ENCODE assay signal across 26 cellular contexts in the genomic region with DNA sequence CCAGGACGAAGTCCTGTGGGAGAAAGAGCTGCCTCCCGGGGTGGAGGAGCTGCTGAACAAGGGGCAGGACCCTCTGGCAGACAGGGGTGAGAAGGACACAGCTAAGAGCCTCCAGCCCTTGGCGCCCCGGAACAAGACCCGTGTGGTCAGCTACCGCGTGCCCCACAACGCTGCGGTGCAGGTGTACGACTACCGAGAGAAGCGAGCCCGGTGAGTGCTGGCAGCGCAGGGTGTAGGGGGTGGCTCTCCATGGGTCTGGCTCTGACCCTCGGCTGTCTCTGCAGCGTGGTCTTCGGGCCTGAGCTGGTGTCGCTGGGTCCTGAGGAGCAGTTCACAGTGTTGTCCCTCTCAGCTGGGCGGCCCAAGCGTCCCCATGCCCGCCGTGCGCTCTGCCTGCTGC. TPM values are rescaled to one million over a fixed set of nuclear protein-coding genes. Genes with fewer than 3 reads are reported as not detected.
DNase-seq lines count a peak whose midpoint lies in the region; ATAC-seq, FAIRE-seq and TF ChIP-seq lines count a peak whose summit lies in the region.
"Had no signal": no experiment of that assay in that cellular context is flagged by ENCODE, and none has a peak within 500 bp of the region (broad histone marks: within the 10 kb centered on the region; RNA-seq: fewer than 3 reads in every experiment).

No MANE protein-coding gene starts in this region.

- peak overlapping the region; percentile 69 for H3K27ac Mint-ChIP-seq in stimulated activated naive B cell treated with anti-CD40 and anti-IgM and Interleukin-4, amounts not matched to agents 10 μg/mL and 1 μg/mL and 100 μg/mL, for 72 hours
- no peak overlapping the region for H3K27ac Mint-ChIP-seq in natural killer cell
- H3K27ac Mint-ChIP-seq: CD14-positive monocyte; CD4-positive, alpha-beta T cell; HFFc6 had no signal

- no peak overlapping the region for H2BK120ac ChIP-seq in neuronal stem cell (ENCODE audit: low read depth, low read length)

- H2AFZ ChIP-seq in GM12878 (ENCODE audit: control insufficient read depth, low read depth, low read length) (no peak overlapping the region), neuronal stem cell (ENCODE audit: low read length) (no peak overlapping the region)

- POLR2A ChIA-PET in GM12878 (lab: Charles Lee) = no interaction called here

- TF ChIP-seq POLR2A in GM12878 (IDR thresholded peaks at IDR 0.05; ENCODE audit: low read depth, low read length) = 0 out of 2 replicates have a peak, but pooled peaks have one; percentile 35
- no peak for TF ChIP-seq POLR2A in stomach (IDR thresholded peaks at IDR 0.05)

- no peak for ATAC-seq in GM12878
- ATAC-seq in esophagus mucosa = peak; percentile 26
- ATAC-seq in stimulated activated naive B cell treated with anti-CD40 and anti-IgM and Interleukin-4, amounts not matched to agents 10 μg/mL and 1 μg/mL and 100 μg/mL, for 72 hours (replicated peaks) = no peak
- ATAC-seq in natural killer cell = no peak
- ATAC-seq: A549 had no signal

- no peak overlapping the region for H3K4me3 Mint-ChIP-seq in stimulated activated naive B cell treated with anti-CD40 and anti-IgM and Interleukin-4, amounts not matched to agents 10 μg/mL and 1 μg/mL and 100 μg/mL, for 72 hours
- H3K4me3 Mint-ChIP-seq in natural killer cell = no peak overlapping the region
- H3K4me3 Mint-ChIP-seq: CD14-positive monocyte; CD4-positive, alpha-beta T cell; CD8-positive, alpha-beta memory T cell; HFFc6 had no signal

- WGBS in GM12878 (ENCODE audit: insufficient coverage, insufficient replicate concordance, low lambda C conversion rate, missing lambda C conversion rate) = 90% methylated on average over 23 of the region's 23 CpGs
- WGBS in neuronal stem cell (ENCODE audit: extremely low coverage in 2 of 2, insufficient read length in 2 of 2, insufficient replicate concordance in 1 of 2), 2 donors = no CpG with 5 or more reads among the region's 23 CpGs
- WGBS in stomach, 5 donors = 90 to 93% (median 92%) methylated on average over 17 to 23 of the region's 23 CpGs

- peak overlapping the region; percentile 35 for H3K18ac ChIP-seq in neuronal stem cell (ENCODE audit: low read length)

- H3K9me3 Mint-ChIP-seq in stimulated activated naive B cell treated with anti-CD40 and anti-IgM and Interleukin-4, amounts not matched to agents 10 μg/mL and 1 μg/mL and 100 μg/mL, for 72 hours = no peaks in the 10 kb centered on the region
- H3K9me3 Mint-ChIP-seq in natural killer cell = no peaks in the 10 kb centered on the region
- H3K9me3 Mint-ChIP-seq: CD14-positive monocyte; CD4-positive, alpha-beta T cell; CD8-positive, alpha-beta memory T cell; HFFc6 had no signal

- H4K91ac ChIP-seq in neuronal stem cell (ENCODE audit: low read depth, low read length, poor library complexity) = peak overlapping the region; percentile 61

- H3K9ac ChIP-seq in GM12878 (ENCODE audit: control insufficient read depth, insufficient read depth, low read length) (no peak overlapping the region), neuronal stem cell (ENCODE audit: low read depth, low read length, poor library complexity) (no peak overlapping the region)
- H3K9ac ChIP-seq: BLaER1 treated with 17β-estradiol and CSF1 and Interleukin-3, amounts not matched to agents 10 nM and 100 nM had no signal

- no peak for FAIRE-seq in GM12878 (lab: Jason Lieb, UNC)
- FAIRE-seq: A549, D721Med, GM12892, H54 had no signal

- peak overlapping the region; percentile 49 for H2AK5ac ChIP-seq in neuronal stem cell (ENCODE audit: low read depth, low read length)

- H3K9me3 ChIP-seq in GM12878 (replicated peaks; ENCODE audit: control insufficient read depth, insufficient read depth, low read length) = no peaks in the 10 kb centered on the region
- no peaks in the 10 kb centered on the region for H3K9me3 ChIP-seq in neuronal stem cell (replicated peaks in 1 of 2; ENCODE audit: control insufficient read depth in 2 of 2, insufficient read depth in 1 of 2, low read depth in 1 of 2, low read length in 2 of 2)
- H3K9me3 ChIP-seq in stomach = no peaks in the 10 kb centered on the region
- H3K9me3 ChIP-seq: A549; BE2C; BLaER1 treated with 17β-estradiol and CSF1 and Interleukin-3, amounts not matched to agents 10 nM and 100 nM; HAP-1 had no signal

- H3K4me3 ChIP-seq in GM12878 (no peak overlapping the region), neuronal stem cell (ENCODE audit: low read length in 2 of 2) (peak overlapping the region in 1 of 2 donors; percentile 66), stomach (no peak overlapping the region), foreskin fibroblast (ENCODE audit: low read depth in 1 of 2, low read length in 2 of 2) (no peak overlapping the region)
- H3K4me3 ChIP-seq: A549; BLaER1 treated with 17β-estradiol and CSF1 and Interleukin-3, amounts not matched to agents 10 nM and 100 nM; HAP-1 had no signal

- SMC1A ChIA-PET in GM12878 (lab: Charles Lee; ENCODE audit: uncharacterized antibody, unreplicated experiment) = no interaction called here

- H3K79me1 ChIP-seq in neuronal stem cell (ENCODE audit: low read depth, low read length) = no peaks in the 10 kb centered on the region

- no peak overlapping the region for H2BK12ac ChIP-seq in neuronal stem cell (ENCODE audit: low read length)

- in situ Hi-C loops in GM12878 (cut with MboI) = no loop called here

- CTCF ChIA-PET in GM12878 (lab: Yijun Ruan, JAX) = no interaction called here

- H3K4me1 ChIP-seq in GM12878 (ENCODE audit: control insufficient read depth, insufficient read depth, low read length) (no peaks in the 10 kb centered on the region), neuronal stem cell (ENCODE audit: control insufficient read depth in 2 of 2, insufficient read depth in 1 of 2, low read depth in 1 of 2, low read length in 2 of 2) (no peaks in the 10 kb centered on the region), stomach (no peaks in the 10 kb centered on the region)
- H3K4me1 ChIP-seq: A549; BE2C; BLaER1 treated with 17β-estradiol and CSF1 and Interleukin-3, amounts not matched to agents 10 nM and 100 nM; HAP-1 had no signal

- H3K27me3 ChIP-seq in GM12878 (replicated peaks in 1 of 2; ENCODE audit: control insufficient read depth in 2 of 2, insufficient read depth in 2 of 2, low read length in 1 of 2) = no peaks in the 10 kb centered on the region
- H3K27me3 ChIP-seq in neuronal stem cell (ENCODE audit: control insufficient read depth in 3 of 3, insufficient read depth in 3 of 3, low read depth in 1 of 3, low read length in 3 of 3) = no peaks in the 10 kb centered on the region
- no peaks in the 10 kb centered on the region for H3K27me3 ChIP-seq in stomach
- H3K27me3 ChIP-seq: BE2C; BLaER1 treated with 17β-estradiol and CSF1 and Interleukin-3, amounts not matched to agents 10 nM and 100 nM had no signal

- RAD21 ChIA-PET in GM12878 (lab: Charles Lee; ENCODE audit: unreplicated experiment) = interaction anchor here (0.5 kb wide), 1 partner anchor 14 kb away, joined by 3 read pairs; no protein-coding TSS in a partner anchor

- no peak overlapping the region for H3K4ac ChIP-seq in neuronal stem cell (ENCODE audit: low read length)

- no peak for TF ChIP-seq RAD21 in GM12878 (IDR thresholded peaks at IDR 0.05; ENCODE audit: insufficient read depth, low read depth, low read length)

- TF ChIP-seq CTCF in GM12878 (IDR thresholded peaks at IDR 0.05 in 2 of 3, conservative IDR thresholded peaks at IDR 0.05 in 1 of 3; ENCODE audit: control insufficient read depth in 2 of 3, extremely low read depth in 1 of 3, insufficient read depth in 1 of 3, low read depth in 3 of 3, low read length in 3 of 3) = no peak
- no peak for TF ChIP-seq CTCF in stomach (IDR thresholded peaks at IDR 0.05)
- no peak for TF ChIP-seq CTCF in natural killer cell (IDR thresholded peaks at IDR 0.05)
- TF ChIP-seq CTCF in foreskin fibroblast (IDR thresholded peaks at IDR 0.05; ENCODE audit: low read depth, low read length) = no peak

- H2BK15ac ChIP-seq in neuronal stem cell (ENCODE audit: low read length) = no peak overlapping the region

- BruUV-seq in GM12878 (replicated peaks; lab: Mats Ljungman, UMichigan) = no TSS peak

- TF ChIP-seq EP300 in GM12878 (IDR thresholded peaks at IDR 0.05; ENCODE audit: borderline replicate concordance in 1 of 2, control insufficient read depth in 1 of 2, low read depth in 2 of 2, low read length in 2 of 2) (no peak), stomach (IDR thresholded peaks at IDR 0.05) (no peak)

- H3K36me3 Mint-ChIP-seq in stimulated activated naive B cell treated with anti-CD40 and anti-IgM and Interleukin-4, amounts not matched to agents 10 μg/mL and 1 μg/mL and 100 μg/mL, for 72 hours = peaks cover 50 to 71% of the 10 kb centered on the region in 2 donors
- H3K36me3 Mint-ChIP-seq in natural killer cell = no peaks in the 10 kb centered on the region

- H3K4me2 ChIP-seq in GM12878 (ENCODE audit: control insufficient read depth, insufficient read depth) (no peak overlapping the region), neuronal stem cell (ENCODE audit: insufficient read depth, low read length, poor library complexity, severe bottlenecking) (no peak overlapping the region)
- H3K4me2 ChIP-seq: A549; BLaER1 treated with 17β-estradiol and CSF1 and Interleukin-3, amounts not matched to agents 10 nM and 100 nM had no signal

- intact Hi-C loops in GM12878 (cut with micrococcal nuclease; ENCODE audit: unreplicated experiment) = no loop called here
- intact Hi-C loops in stomach (cut with DNase I; ENCODE audit: low total_unique reads) = no loop called here
- intact Hi-C loops in natural killer cell (cut with micrococcal nuclease) = no loop called here

- no peaks in the 10 kb centered on the region for H3K79me2 ChIP-seq in GM12878 (ENCODE audit: control insufficient read depth, insufficient read depth, low read length)

- no peak overlapping the region for H4K8ac ChIP-seq in neuronal stem cell (ENCODE audit: low read depth, low read length)

- no peak for DNase-seq in GM12878 (ENCODE audit: low read depth, low spot score)
- DNase-seq in neuronal stem cell (ENCODE audit: low spot score) = no peak
- no peak for DNase-seq in stimulated activated naive B cell treated with anti-CD40 and anti-IgM and Interleukin-4, amounts not matched to agents 10 μg/mL and 1 μg/mL and 100 μg/mL, for 72 hours
- no peak for DNase-seq in stomach
- no peak for DNase-seq in natural killer cell
- DNase-seq in foreskin fibroblast = no peak
- DNase-seq: 8988T; ACHN; AML-193; BE2C; CD4-positive, alpha-beta T cell; CD8-positive, alpha-beta memory T cell; DMS 273 treated with DMSO at 0.1 percent for 48 hours; DMS53; DMS79 treated with DMSO at 0.1 percent for 48 hours; GF-D8; GOT3; HFFc6 had no signal

- H3K27me3 Mint-ChIP-seq in stimulated activated naive B cell treated with anti-CD40 and anti-IgM and Interleukin-4, amounts not matched to agents 10 μg/mL and 1 μg/mL and 100 μg/mL, for 72 hours = no peaks in the 10 kb centered on the region
- H3K27me3 Mint-ChIP-seq in natural killer cell (ENCODE audit: low read depth in 2 of 2) = no peaks in the 10 kb centered on the region
- H3K27me3 Mint-ChIP-seq: CD4-positive, alpha-beta T cell; CD8-positive, alpha-beta memory T cell had no signal

- no peak overlapping the region for H3K23ac ChIP-seq in neuronal stem cell (ENCODE audit: low read depth, low read length, poor library complexity)

- no peaks in the 10 kb centered on the region for H4K20me1 ChIP-seq in GM12878 (ENCODE audit: control insufficient read depth, insufficient read depth)

- H3K14ac ChIP-seq in neuronal stem cell (ENCODE audit: low read length) = peak overlapping the region; percentile 25

- no peaks in the 10 kb centered on the region for H3K4me1 Mint-ChIP-seq in stimulated activated naive B cell treated with anti-CD40 and anti-IgM and Interleukin-4, amounts not matched to agents 10 μg/mL and 1 μg/mL and 100 μg/mL, for 72 hours
- H3K4me1 Mint-ChIP-seq in natural killer cell = no peaks in the 10 kb centered on the region
- H3K4me1 Mint-ChIP-seq: CD14-positive monocyte; CD8-positive, alpha-beta memory T cell had no signal

- no peak overlapping the region for H2BK5ac ChIP-seq in neuronal stem cell (ENCODE audit: low read length)

- H3K27ac ChIP-seq in GM12878 (ENCODE audit: control insufficient read depth, insufficient read depth) (no peak overlapping the region), neuronal stem cell (replicated peaks; ENCODE audit: low read length) (no peak overlapping the region), stomach (no peak overlapping the region)
- H3K27ac ChIP-seq: A549; BLaER1 treated with 17β-estradiol and CSF1 and Interleukin-3, amounts not matched to agents 10 nM and 100 nM had no signal

- peaks cover 3 to 10% of the 10 kb centered on the region in 2 experiments; a peak in 3 of 4 replicates for H3K36me3 ChIP-seq in GM12878 (ENCODE audit: control insufficient read depth in 2 of 2, insufficient read depth in 2 of 2, low read length in 1 of 2)
- H3K36me3 ChIP-seq in neuronal stem cell (replicated peaks in 1 of 2; ENCODE audit: control insufficient read depth in 2 of 2, insufficient read depth in 2 of 2, low read length in 2 of 2) = no peaks in the 10 kb centered on the region
- peaks cover 86 to 100% (median 98%) of the 10 kb centered on the region in 4 donors for H3K36me3 ChIP-seq in stomach
- H3K36me3 ChIP-seq: BE2C, HAP-1 had no signal

RNA-seq across cellular contexts. Expression of gene MVP, which starts 21.4 kb away (rescaled TPM):
- 84.4 and 84.6 TPM in 2 replicates for total RNA-seq in GM12878 (2013; cell fraction: nucleolus; rRNA removed)
- total RNA-seq in GM12878 (2014; rRNA removed) (60.2 and 67.9 TPM in 2 replicates), GM12878 (2014; rRNA removed; fragmentation: Illumina TruSeq; extraction: Trizol) (28.1 and 28.9 TPM in 2 replicates), GM12878 (2021) (62.5 and 62.7 TPM in 2 replicates), esophagus mucosa (67.9 TPM), stomach (100 to 1,000 TPM in 4 of 5 donors, 10 to 100 TPM in 1; 92.2 to 453 (median 154) TPM), natural killer cell (100 to 1,000 TPM; 154 to 168 (median 163) TPM)
- polyA plus RNA-seq in GM12878 (2011; ENCODE audit: low read depth) = 32.9 TPM
- polyA plus RNA-seq in GM12878 (2011; rRNA removed) (26.8 and 74.2 TPM in 2 replicates), GM12878 (2014; fragmentation: Illumina TruSeq; extraction: Trizol) (18.5 and 37.3 TPM in 2 replicates), GM12878 (2014; fragmentation: Nextera tagmentation; extraction: Ambion mirVana) (1 to 10 TPM in 1 of 2 experiments, under 1 TPM in 1; 0.98 to 1.2 TPM), GM12878 (2014; rRNA removed) (46.7 and 56.9 TPM in 2 replicates), GM12878 (2016; fragmentation: Nextera tagmentation; extraction: Ambion mirVana) (10 to 100 TPM; 63.5 to 64.6 TPM), stomach (100 to 1,000 TPM; 101 to 122 (median 116) TPM)
- 59.9 and 79.0 TPM in 2 replicates for polyA plus RNA-seq in GM12878 (2011; cell fraction: cytosol; rRNA removed)
- polyA plus RNA-seq in GM12878 (2011; cell fraction: nucleus; rRNA removed) = 152 and 155 TPM in 2 replicates
- 54.3 and 57.3 TPM in 2 replicates for polyA plus RNA-seq in GM12878 (2012)
- polyA minus RNA-seq in GM12878 (2011; rRNA and poly(A)+ RNA removed) = 183 and 191 TPM in 2 replicates
- polyA minus RNA-seq in GM12878 (2011; cell fraction: cytosol; rRNA and poly(A)+ RNA removed) = 59.3 and 71.4 TPM in 2 replicates
- 47.4 and 71.8 TPM in 2 replicates for polyA minus RNA-seq in GM12878 (2011; cell fraction: nucleus; rRNA and poly(A)+ RNA removed)
- 6.3 TPM for polyA plus RNA-seq in neuronal stem cell (2013, experiment 1 of 2)
- 5.6 TPM for polyA plus RNA-seq in neuronal stem cell (2013, experiment 2 of 2)

RNA-seq across cellular contexts. Expression of gene CDIPT, which starts 21.4 kb away (rescaled TPM):
- 23.6 and 25.0 TPM in 2 replicates for total RNA-seq in GM12878 (2013; cell fraction: nucleolus; rRNA removed)
- total RNA-seq in GM12878 (2014; rRNA removed) (33.2 and 35.4 TPM in 2 replicates), GM12878 (2014; rRNA removed; fragmentation: Illumina TruSeq; extraction: Trizol) (9.6 and 10.5 TPM in 2 replicates), GM12878 (2021) (31.4 and 34.1 TPM in 2 replicates), esophagus mucosa (36.9 TPM), stomach (10 to 100 TPM in 4 of 5 donors, 1 to 10 TPM in 1; 2.3 to 91.5 (median 54.5) TPM), natural killer cell (10 to 100 TPM; 42.3 to 66.9 (median 53.0) TPM)
- 11.5 TPM for polyA plus RNA-seq in GM12878 (2011; ENCODE audit: low read depth)
- polyA plus RNA-seq in GM12878 (2011; rRNA removed) (14.5 and 26.2 TPM in 2 replicates), GM12878 (2014; fragmentation: Illumina TruSeq; extraction: Trizol) (6.8 and 15.5 TPM in 2 replicates), GM12878 (2014; fragmentation: Nextera tagmentation; extraction: Ambion mirVana) (1 to 10 TPM in 1 of 2 experiments, under 1 TPM in 1; 0.87 to 3.5 TPM), GM12878 (2014; rRNA removed) (33.1 and 33.2 TPM in 2 replicates), GM12878 (2016; fragmentation: Nextera tagmentation; extraction: Ambion mirVana) (10 to 100 TPM; 28.1 to 36.4 TPM), stomach (10 to 100 TPM; 51.6 to 72.6 (median 53.9) TPM)
- polyA plus RNA-seq in GM12878 (2011; cell fraction: cytosol; rRNA removed) = 41.9 and 52.6 TPM in 2 replicates
- polyA plus RNA-seq in GM12878 (2011; cell fraction: nucleus; rRNA removed) = 36.4 and 39.8 TPM in 2 replicates
- 28.7 and 30.8 TPM in 2 replicates for polyA plus RNA-seq in GM12878 (2012)
- polyA minus RNA-seq in GM12878 (2011; rRNA and poly(A)+ RNA removed) = 21.6 and 34.8 TPM in 2 replicates
- polyA minus RNA-seq in GM12878 (2011; cell fraction: cytosol; rRNA and poly(A)+ RNA removed) = 18.7 and 20.5 TPM in 2 replicates
- polyA minus RNA-seq in GM12878 (2011; cell fraction: nucleus; rRNA and poly(A)+ RNA removed) = 11.2 and 15.9 TPM in 2 replicates
- polyA plus RNA-seq in neuronal stem cell (2013, experiment 1 of 2) = 38.7 TPM
- polyA plus RNA-seq in neuronal stem cell (2013, experiment 2 of 2) = 37.4 TPM

RNA-seq across cellular contexts. Expression of gene PAGR1, which starts 25.7 kb away (rescaled TPM):
- 18.3 and 23.4 TPM in 2 replicates for total RNA-seq in GM12878 (2013; cell fraction: nucleolus; rRNA removed)
- total RNA-seq in GM12878 (2014; rRNA removed) (31.5 and 33.4 TPM in 2 replicates), GM12878 (2014; rRNA removed; fragmentation: Illumina TruSeq; extraction: Trizol) (15.0 and 19.6 TPM in 2 replicates), GM12878 (2021) (26.5 and 27.2 TPM in 2 replicates), esophagus mucosa (13.4 TPM), stomach (100 to 1,000 TPM in 1 of 5 donors, 10 to 100 TPM in 3, 1 to 10 TPM in 1; 7.1 to 124 (median 19.8) TPM), natural killer cell (10 to 100 TPM in 2 of 3 donors, 1 to 10 TPM in 1; 8.9 to 16.2 (median 13.4) TPM)
- 8.9 TPM for polyA plus RNA-seq in GM12878 (2011; ENCODE audit: low read depth)
- polyA plus RNA-seq in GM12878 (2011; rRNA removed) (14.9 and 16.0 TPM in 2 replicates), GM12878 (2014; fragmentation: Illumina TruSeq; extraction: Trizol) (4.4 and 11.5 TPM in 2 replicates), GM12878 (2014; fragmentation: Nextera tagmentation; extraction: Ambion mirVana) (1 to 10 TPM; 1.1 to 5.5 TPM), GM12878 (2014; rRNA removed) (29.6 and 34.5 TPM in 2 replicates), GM12878 (2016; fragmentation: Nextera tagmentation; extraction: Ambion mirVana) (10 to 100 TPM; 44.6 to 57.7 TPM), stomach (10 to 100 TPM; 24.0 to 31.6 (median 27.1) TPM)
- 20.7 and 21.3 TPM in 2 replicates for polyA plus RNA-seq in GM12878 (2011; cell fraction: cytosol; rRNA removed)
- 10.5 and 13.7 TPM in 2 replicates for polyA plus RNA-seq in GM12878 (2011; cell fraction: nucleus; rRNA removed)
- 19.7 and 20.0 TPM in 2 replicates for polyA plus RNA-seq in GM12878 (2012)
- 2.5 and 5.9 TPM in 2 replicates for polyA minus RNA-seq in GM12878 (2011; rRNA and poly(A)+ RNA removed)
- 5.0 and 8.2 TPM in 2 replicates for polyA minus RNA-seq in GM12878 (2011; cell fraction: cytosol; rRNA and poly(A)+ RNA removed)
- 6.3 and 9.0 TPM in 2 replicates for polyA minus RNA-seq in GM12878 (2011; cell fraction: nucleus; rRNA and poly(A)+ RNA removed)
- 63.6 TPM for polyA plus RNA-seq in neuronal stem cell (2013, experiment 1 of 2)
- polyA plus RNA-seq in neuronal stem cell (2013, experiment 2 of 2) = 61.9 TPM

RNA-seq across cellular contexts. Expression of gene PRRT2, which starts 29.6 kb away (rescaled TPM):
- total RNA-seq in GM12878 (2013; cell fraction: nucleolus; rRNA removed) = 3.0 and 3.8 TPM in 2 replicates
- total RNA-seq in GM12878 (2014; rRNA removed) (not detected in 2 replicates), GM12878 (2014; rRNA removed; fragmentation: Illumina TruSeq; extraction: Trizol) (0.09 TPM in 1 of 2 replicates, not detected in the other), GM12878 (2021) (0.35 and 0.49 TPM in 2 replicates), esophagus mucosa (not detected), stomach (10 to 100 TPM in 1 of 5 donors, 1 to 10 TPM in 2, not detected in 2; 4.0 to 17.4 (median 4.6) TPM), natural killer cell (1 to 10 TPM in 1 of 3 donors, under 1 TPM in 2; 0.70 to 1.4 (median 0.91) TPM)
- polyA plus RNA-seq in GM12878 (2011; ENCODE audit: low read depth) = 0.13 TPM
- polyA plus RNA-seq in GM12878 (2011; rRNA removed) (0.10 and 0.12 TPM in 2 replicates), GM12878 (2014; fragmentation: Illumina TruSeq; extraction: Trizol) (0.16 TPM in 1 of 2 replicates, not detected in the other), GM12878 (2014; fragmentation: Nextera tagmentation; extraction: Ambion mirVana) (not detected), GM12878 (2014; rRNA removed) (0.12 and 0.22 TPM in 2 replicates), GM12878 (2016; fragmentation: Nextera tagmentation; extraction: Ambion mirVana) (under 1 TPM; 0.08 to 0.11 TPM), stomach (under 1 TPM in 2 of 3 donors, not detected in 1; 0.62 to 0.83 TPM)
- polyA plus RNA-seq in GM12878 (2011; cell fraction: cytosol; rRNA removed) = 0.12 and 0.13 TPM in 2 replicates
- polyA plus RNA-seq in GM12878 (2011; cell fraction: nucleus; rRNA removed) = 3.2 and 3.5 TPM in 2 replicates
- 0.63 and 0.68 TPM in 2 replicates for polyA plus RNA-seq in GM12878 (2012)
- polyA minus RNA-seq in GM12878 (2011; rRNA and poly(A)+ RNA removed) = 0.07 and 0.46 TPM in 2 replicates
- polyA minus RNA-seq in GM12878 (2011; cell fraction: cytosol; rRNA and poly(A)+ RNA removed) = not detected in 2 replicates
- 0.48 and 1.1 TPM in 2 replicates for polyA minus RNA-seq in GM12878 (2011; cell fraction: nucleus; rRNA and poly(A)+ RNA removed)
- 75.9 TPM for polyA plus RNA-seq in neuronal stem cell (2013, experiment 1 of 2)
- 71.0 TPM for polyA plus RNA-seq in neuronal stem cell (2013, experiment 2 of 2)
- polyA plus RNA-seq: CD14-positive monocyte had no signal

RNA-seq across cellular contexts. Expression of gene MAZ, which starts 35.3 kb away (rescaled TPM):
- 33.0 and 41.7 TPM in 2 replicates for total RNA-seq in GM12878 (2013; cell fraction: nucleolus; rRNA removed)
- total RNA-seq in GM12878 (2014; rRNA removed) (184 and 202 TPM in 2 replicates), GM12878 (2014; rRNA removed; fragmentation: Illumina TruSeq; extraction: Trizol) (142 and 158 TPM in 2 replicates), GM12878 (2021) (305 and 309 TPM in 2 replicates), esophagus mucosa (169 TPM), stomach (100 to 1,000 TPM in 4 of 5 donors, 10 to 100 TPM in 1; 11.7 to 865 (median 117) TPM), natural killer cell (100 to 1,000 TPM; 234 to 265 (median 252) TPM)
- polyA plus RNA-seq in GM12878 (2011; ENCODE audit: low read depth) = 63.0 TPM
- polyA plus RNA-seq in GM12878 (2011; rRNA removed) (57.5 and 100 TPM in 2 replicates), GM12878 (2014; fragmentation: Illumina TruSeq; extraction: Trizol) (105 and 184 TPM in 2 replicates), GM12878 (2014; fragmentation: Nextera tagmentation; extraction: Ambion mirVana) (10 to 100 TPM; 23.9 to 31.4 TPM), GM12878 (2014; rRNA removed) (132 and 171 TPM in 2 replicates), GM12878 (2016; fragmentation: Nextera tagmentation; extraction: Ambion mirVana) (10 to 100 TPM; 45.1 to 48.9 TPM), stomach (100 to 1,000 TPM in 2 of 3 donors, 10 to 100 TPM in 1; 79.9 to 160 (median 102) TPM)
- 148 and 190 TPM in 2 replicates for polyA plus RNA-seq in GM12878 (2011; cell fraction: cytosol; rRNA removed)
- 285 and 333 TPM in 2 replicates for polyA plus RNA-seq in GM12878 (2011; cell fraction: nucleus; rRNA removed)
- polyA plus RNA-seq in GM12878 (2012) = 205 and 242 TPM in 2 replicates
- polyA minus RNA-seq in GM12878 (2011; rRNA and poly(A)+ RNA removed) = 250 and 328 TPM in 2 replicates
- polyA minus RNA-seq in GM12878 (2011; cell fraction: cytosol; rRNA and poly(A)+ RNA removed) = 158 and 164 TPM in 2 replicates
- polyA minus RNA-seq in GM12878 (2011; cell fraction: nucleus; rRNA and poly(A)+ RNA removed) = 42.4 and 67.7 TPM in 2 replicates
- 202 TPM for polyA plus RNA-seq in neuronal stem cell (2013, experiment 1 of 2)
- polyA plus RNA-seq in neuronal stem cell (2013, experiment 2 of 2) = 199 TPM
